40 cellular contexts compared by ENCODE assay signal in genomic region chr17:33044771-33045170, GRCh38. TPM values are rescaled to one million over a fixed set of nuclear protein-coding genes. Genes with fewer than 3 reads are reported as not detected.
DNase-seq lines count a peak whose midpoint lies in the region; ATAC-seq and TF ChIP-seq lines count a peak whose summit lies in the region.
"Had no signal": no experiment of that assay in that cellular context is flagged by ENCODE, and none has a peak within 500 bp of the region (broad histone marks: within the 10 kb centered on the region; RNA-seq: fewer than 3 reads in every experiment).

No MANE protein-coding gene starts in this region.

- H3K27me3 ChIP-seq in endodermal cell (ENCODE audit: control insufficient read depth, insufficient read depth, low read length, poor library complexity, severe bottlenecking) (peaks cover 4% of the 10 kb centered on the region), osteoblast (ENCODE audit: insufficient read depth, low read length) (no peaks in the 10 kb centered on the region)
- H3K27me3 ChIP-seq: BE2C; BLaER1; BLaER1 treated with 17β-estradiol and CSF1 and Interleukin-3, amounts not matched to agents 10 nM and 100 nM had no signal

- H3K36me3 ChIP-seq in endodermal cell (ENCODE audit: control insufficient read depth, insufficient read depth, low read length) = no peaks in the 10 kb centered on the region
- no peaks in the 10 kb centered on the region for H3K36me3 ChIP-seq in osteoblast (ENCODE audit: insufficient read depth, low read length)
- H3K36me3 ChIP-seq: BE2C; BLaER1; BLaER1 treated with 17β-estradiol and CSF1 and Interleukin-3, amounts not matched to agents 10 nM and 100 nM had no signal

- peak; percentile 7 for DNase-seq in endodermal cell
- DNase-seq in left lobe of liver (ENCODE audit: low spot score) = peak; percentile 10
- peak; percentile 71 for DNase-seq in osteoblast (ENCODE audit: insufficient read length, low spot score, missing footprints)
- peak; percentile 17 for DNase-seq in osteocyte (ENCODE audit: extremely low spot score, unreplicated experiment)
- DNase-seq in GM19240 (ENCODE audit: insufficient read length, low spot score) = no peak
- no peak for DNase-seq in NCI-H1694 (lab: John Stamatoyannopoulos, UW)
- DNase-seq in GM20000 (ENCODE audit: low spot score) = no peak
- DNase-seq: 8988T; ACHN; AML-193; BE2C; C1 segment of cervical spinal cord; Caco-2; Calu3; CD4-positive, alpha-beta memory T cell; CD4-positive, alpha-beta T cell; CD4-positive, CD25-positive, alpha-beta regulatory T cell; CD8-positive, alpha-beta memory T cell; COR-L47; DMS 273 treated with DMSO at 0.1 percent for 48 hours; DMS153; DMS53; DMS79; DMS79 treated with DMSO at 0.1 percent for 48 hours; DND-41; EL had no signal

- H3K4me3 ChIP-seq in endodermal cell (ENCODE audit: low read length) (no peak overlapping the region), osteoblast (ENCODE audit: insufficient read depth, low read length) (no peak overlapping the region)
- H3K4me3 ChIP-seq: A549; BLaER1; BLaER1 treated with 17β-estradiol and CSF1 and Interleukin-3, amounts not matched to agents 10 nM and 100 nM had no signal

- H3K9me3 Mint-ChIP-seq in endodermal cell (no peaks in the 10 kb centered on the region), osteocyte (ENCODE audit: unreplicated experiment) (no peaks in the 10 kb centered on the region)
- H3K9me3 Mint-ChIP-seq: CD4-positive, alpha-beta memory T cell; CD4-positive, alpha-beta T cell; CD8-positive, alpha-beta memory T cell; CD8-positive, alpha-beta T cell had no signal

- TF ChIP-seq CTCF in endodermal cell (conservative IDR thresholded peaks at IDR 0.05) = no peak
- TF ChIP-seq CTCF in osteoblast (IDR thresholded peaks at IDR 0.05; ENCODE audit: extremely low read depth, low read depth, low read length) = no peak
- TF ChIP-seq CTCF in osteocyte (IDR thresholded peaks at IDR 0.05) = no peak
- no peak for TF ChIP-seq CTCF in GM20000 (IDR thresholded peaks at IDR 0.05; ENCODE audit: extremely low read depth, missing control alignments)

- H4K20me1 ChIP-seq in osteoblast (ENCODE audit: insufficient read depth, low read length) = no peaks in the 10 kb centered on the region
- H4K20me1 ChIP-seq: BLaER1; BLaER1 treated with 17β-estradiol and CSF1 and Interleukin-3, amounts not matched to agents 10 nM and 100 nM had no signal

- whole genome bisulfite sequencing in endodermal cell (ENCODE audit: insufficient coverage in 1 of 2, insufficient read length in 1 of 2), 2 experiments = 86 to 94% methylated on average over 2 to 3 of the region's 3 CpGs

- H3K9me3 ChIP-seq in endodermal cell (ENCODE audit: control insufficient read depth, low read length) = no peaks in the 10 kb centered on the region
- H3K9me3 ChIP-seq in osteoblast (ENCODE audit: low read depth, low read length) = no peaks in the 10 kb centered on the region
- H3K9me3 ChIP-seq: A549; BE2C; BLaER1; BLaER1 treated with 17β-estradiol and CSF1 and Interleukin-3, amounts not matched to agents 10 nM and 100 nM; Caco-2 had no signal

- H3K4me2 ChIP-seq in osteoblast (ENCODE audit: insufficient read depth, low read length) = no peak overlapping the region
- H3K4me2 ChIP-seq: A549; BLaER1; BLaER1 treated with 17β-estradiol and CSF1 and Interleukin-3, amounts not matched to agents 10 nM and 100 nM had no signal

- H3K4me1 ChIP-seq in endodermal cell (ENCODE audit: control insufficient read depth, insufficient read depth, low read length) (no peaks in the 10 kb centered on the region), osteoblast (ENCODE audit: insufficient read depth, low read length) (no peaks in the 10 kb centered on the region)
- H3K4me1 ChIP-seq: BE2C; BLaER1; BLaER1 treated with 17β-estradiol and CSF1 and Interleukin-3, amounts not matched to agents 10 nM and 100 nM; Caco-2 had no signal

- H3K36me3 Mint-ChIP-seq in endodermal cell (ENCODE audit: low read depth) (no peaks in the 10 kb centered on the region), osteocyte (ENCODE audit: unreplicated experiment) (no peaks in the 10 kb centered on the region)
- H3K36me3 Mint-ChIP-seq: CD14-positive monocyte; CD4-positive, alpha-beta memory T cell; CD4-positive, CD25-positive, alpha-beta regulatory T cell; CD8-positive, alpha-beta memory T cell; CD8-positive, alpha-beta T cell had no signal

- H3K27me3 Mint-ChIP-seq in endodermal cell (ENCODE audit: insufficient read depth) = peaks cover 26% of the 10 kb centered on the region
- peaks cover 3% of the 10 kb centered on the region for H3K27me3 Mint-ChIP-seq in osteocyte (ENCODE audit: unreplicated experiment)

- no peaks in the 10 kb centered on the region for H3K79me2 ChIP-seq in osteoblast (ENCODE audit: insufficient read depth, low read length)

- no peak overlapping the region for H3K9ac ChIP-seq in endodermal cell (ENCODE audit: extremely low read depth, low read length, poor library complexity, severe bottlenecking)
- H3K9ac ChIP-seq: BLaER1; BLaER1 treated with 17β-estradiol and CSF1 and Interleukin-3, amounts not matched to agents 10 nM and 100 nM had no signal

- H3K4me1 Mint-ChIP-seq in endodermal cell (no peaks in the 10 kb centered on the region), osteocyte (ENCODE audit: unreplicated experiment) (no peaks in the 10 kb centered on the region)
- H3K4me1 Mint-ChIP-seq: B cell; CD14-positive monocyte; CD4-positive, alpha-beta memory T cell; CD4-positive, CD25-positive, alpha-beta regulatory T cell; CD8-positive, alpha-beta memory T cell had no signal

- no peak for ATAC-seq in left lobe of liver
- no peak for ATAC-seq in GM19463 (IDR thresholded peaks at IDR 0.05; ENCODE audit: unreplicated experiment)
- ATAC-seq: A549; CD8-positive, alpha-beta T cell had no signal

- H3K27ac ChIP-seq in endodermal cell (ENCODE audit: low read depth, low read length) = no peak overlapping the region
- H3K27ac ChIP-seq in osteoblast (ENCODE audit: low read depth, low read length) = no peak overlapping the region
- H3K27ac ChIP-seq: 22Rv1; A549; BLaER1; BLaER1 treated with 17β-estradiol and CSF1 and Interleukin-3, amounts not matched to agents 10 nM and 100 nM; C4-2B had no signal

- H3K4me3 Mint-ChIP-seq in endodermal cell (no peak overlapping the region), osteocyte (ENCODE audit: unreplicated experiment) (no peak overlapping the region)
- H3K4me3 Mint-ChIP-seq: B cell; CD14-positive monocyte; CD4-positive, alpha-beta memory T cell; CD4-positive, alpha-beta T cell; CD4-positive, CD25-positive, alpha-beta regulatory T cell; CD8-positive, alpha-beta memory T cell; CD8-positive, alpha-beta T cell had no signal

- H2AFZ ChIP-seq in osteoblast (ENCODE audit: low read length) = no peak overlapping the region

- H3K27ac Mint-ChIP-seq in endodermal cell = no peak overlapping the region
- no peak overlapping the region for H3K27ac Mint-ChIP-seq in osteocyte (ENCODE audit: unreplicated experiment)
- H3K27ac Mint-ChIP-seq: B cell; CD14-positive monocyte; CD4-positive, alpha-beta memory T cell; CD4-positive, alpha-beta T cell; CD4-positive, CD25-positive, alpha-beta regulatory T cell; CD8-positive, alpha-beta memory T cell; CD8-positive, alpha-beta T cell had no signal

RNA-seq across cellular contexts. Expression of gene SPACA3, which starts 53.1 kb away (rescaled TPM):
- total RNA-seq in endodermal cell (not detected), left lobe of liver (not detected), osteoblast (not detected in 2 replicates), osteocyte (not detected in 2 replicates)
- polyA plus RNA-seq in endodermal cell (2013, experiment 1 of 2) = 0.28 TPM
- polyA plus RNA-seq in endodermal cell (2013, experiment 2 of 2) = not detected
- total RNA-seq: A172; A673; B cell; Calu3; CD4-positive, alpha-beta memory T cell; CD4-positive, alpha-beta T cell; CD4-positive, CD25-positive, alpha-beta regulatory T cell; CD8-positive, alpha-beta memory T cell; CD8-positive, alpha-beta T cell; Daoy had no signal
- polyA plus RNA-seq: A549; AG04450; BJ; CD14-positive monocyte; CD4-positive, alpha-beta memory T cell; CD4-positive, CD25-positive, alpha-beta regulatory T cell; CD8-positive, alpha-beta memory T cell had no signal

Comparison
In these comparisons a context has a peak if more than half of its experiments do, and no peak if none do; other contexts are left out.
1. DNase-seq: peak in endodermal cell (single experiment), left lobe of liver (single experiment), osteoblast (single experiment) and osteocyte (single experiment); none in GM19240 (single experiment), NCI-H1694 (single experiment) and GM20000 (single experiment).